ENCODE assay signal across 1 cellular context in genomic region chr4:87377816-87378215, GRCh38.
TF ChIP-seq lines count a peak whose summit lies in the region.

No MANE protein-coding gene starts in this region.

TF ChIP-seq in WTC11, 78 proteins besides CTCF, POLR2A, EP300 and RAD21:
- no peak for TF ChIP-seq EMX1 (CRISPR knock-in tag; IDR thresholded peaks at IDR 0.05)
- TF ChIP-seq MXD4 (CRISPR knock-in tag; IDR thresholded peaks at IDR 0.05; ENCODE audit: borderline replicate concordance), result no peak
- no peak for TF ChIP-seq NR1H2 (CRISPR knock-in tag; IDR thresholded peaks at IDR 0.05)
- TF ChIP-seq HMGXB4 (CRISPR knock-in tag; IDR thresholded peaks at IDR 0.05), result no peak
- TF ChIP-seq MAX (CRISPR knock-in tag; IDR thresholded peaks at IDR 0.05), result no peak
- TF ChIP-seq GRHL2 (CRISPR knock-in tag; IDR thresholded peaks at IDR 0.05; ENCODE audit: insufficient replicate concordance, severe bottlenecking), result no peak
- no peak for TF ChIP-seq CDX4 (CRISPR knock-in tag; IDR thresholded peaks at IDR 0.05; ENCODE audit: borderline replicate concordance)
- TF ChIP-seq NR2C2 (CRISPR knock-in tag; IDR thresholded peaks at IDR 0.05), result no peak
- TF ChIP-seq ZNF416 (CRISPR knock-in tag; IDR thresholded peaks at IDR 0.05), result no peak
- TF ChIP-seq ZNF317 (CRISPR knock-in tag; IDR thresholded peaks at IDR 0.05; ENCODE audit: borderline replicate concordance, low read depth), result no peak
- TF ChIP-seq NFYB (CRISPR knock-in tag; conservative IDR thresholded peaks at IDR 0.05; ENCODE audit: low read depth), result no peak
TF ChIP-seq in WTC11: peak in this region for 0.
